In genomic region chr16:66050991-66051390, GRCh38 we compare ENCODE assay signal across 28 cellular contexts.
"Had no signal": no experiment of that assay in that cellular context is flagged by ENCODE, and none has a peak within 500 bp of the region (broad histone marks: within the 10 kb centered on the region; RNA-seq: fewer than 3 reads in every experiment).

No MANE protein-coding gene starts in this region.

- H3K4me3 ChIP-seq: ascending aorta had no signal

- H3K4me3 Mint-ChIP-seq: activated B cell treated with CpG ODN at 0.5 μM for 24 hours; activated CD4-positive, alpha-beta memory T cell treated with anti-CD3 and anti-CD28 coated beads, Interleukin-2, amount 10 ng/mL, durations not matched to agents 7 days and 5 days; activated naive CD4-positive, alpha-beta T cell treated with anti-CD3 and anti-CD28 coated beads, Interleukin-2, amount 50 U/mL, for 24 hours; activated naive CD8-positive, alpha-beta T cell treated with anti-CD3 and anti-CD28 coated beads, Interleukin-2, amount 10 ng/mL, durations not matched to agents 7 days and 5 days; activated T-cell treated with anti-CD3 and anti-CD28 coated beads, Interleukin-2, amount 50 U/mL, for 24 hours had no signal

- H3K4me1 ChIP-seq: ascending aorta had no signal

- H3K4me1 Mint-ChIP-seq: activated B cell treated with CpG ODN at 0.5 μM for 24 hours; activated CD4-positive, alpha-beta memory T cell treated with anti-CD3 and anti-CD28 coated beads, Interleukin-2, amount 10 ng/mL, durations not matched to agents 7 days and 5 days; activated naive CD4-positive, alpha-beta T cell treated with anti-CD3 and anti-CD28 coated beads, Interleukin-2, amount 50 U/mL, for 24 hours; activated naive CD8-positive, alpha-beta T cell treated with anti-CD3 and anti-CD28 coated beads, Interleukin-2, amount 10 ng/mL, durations not matched to agents 7 days and 5 days had no signal

- H3K36me3 Mint-ChIP-seq: activated naive CD4-positive, alpha-beta T cell treated with anti-CD3 and anti-CD28 coated beads, Interleukin-2, amount 50 U/mL, for 24 hours; activated naive CD8-positive, alpha-beta T cell treated with anti-CD3 and anti-CD28 coated beads, Interleukin-2, amount 10 ng/mL, durations not matched to agents 7 days and 5 days had no signal

- H3K27ac ChIP-seq: ascending aorta, KMS-11, VCaP had no signal

- H3K27me3 ChIP-seq: ascending aorta had no signal

- H3K27me3 Mint-ChIP-seq: activated B cell treated with CpG ODN at 0.5 μM for 24 hours; activated CD4-positive, alpha-beta memory T cell treated with anti-CD3 and anti-CD28 coated beads, Interleukin-2, amount 10 ng/mL, durations not matched to agents 7 days and 5 days; activated naive CD8-positive, alpha-beta T cell treated with anti-CD3 and anti-CD28 coated beads, Interleukin-2, amount 10 ng/mL, durations not matched to agents 7 days and 5 days; activated T-cell treated with anti-CD3 and anti-CD28 coated beads, Interleukin-2, amount 50 U/mL, for 24 hours had no signal

- ATAC-seq: Panc1 had no signal

- H3K9me3 Mint-ChIP-seq: activated CD4-positive, alpha-beta memory T cell treated with anti-CD3 and anti-CD28 coated beads, Interleukin-2, amount 10 ng/mL, durations not matched to agents 7 days and 5 days; activated naive CD8-positive, alpha-beta T cell treated with anti-CD3 and anti-CD28 coated beads, Interleukin-2, amount 10 ng/mL, durations not matched to agents 7 days and 5 days; activated T-helper 2 cell treated with anti-CD3 and anti-CD28 coated beads, Interferon-gamma antibody, Interleukin-2, Interleukin-4, amounts not matched to agents 10 μg/mL and 5 μg/mL and 100 μg/mL, durations not matched to agents 14 hours and 24 hours and 36 hours had no signal

- H3K9me3 ChIP-seq: ascending aorta had no signal

- H3K27ac Mint-ChIP-seq: activated B cell treated with CpG ODN at 0.5 μM for 24 hours; activated CD4-positive, alpha-beta memory T cell treated with anti-CD3 and anti-CD28 coated beads, Interleukin-2, amount 10 ng/mL, durations not matched to agents 7 days and 5 days; activated naive CD4-positive, alpha-beta T cell treated with anti-CD3 and anti-CD28 coated beads, Interleukin-2, amount 50 U/mL, for 24 hours; activated naive CD8-positive, alpha-beta T cell treated with anti-CD3 and anti-CD28 coated beads, Interleukin-2, amount 10 ng/mL, durations not matched to agents 7 days and 5 days; activated T-cell treated with anti-CD3 and anti-CD28 coated beads, Interleukin-2, amount 50 U/mL, for 24 hours; activated T-helper 2 cell treated with anti-CD3 and anti-CD28 coated beads, Interferon-gamma antibody, Interleukin-2, Interleukin-4, amounts not matched to agents 10 μg/mL and 5 μg/mL and 100 μg/mL, durations not matched to agents 14 hours and 24 hours and 36 hours had no signal

- DNase-seq: activated B cell treated with CpG ODN at 0.5 μM for 24 hours; activated CD4-positive, alpha-beta memory T cell treated with anti-CD3 and anti-CD28 coated beads, Interleukin-2, amount 10 ng/mL, durations not matched to agents 7 days and 5 days; activated CD4-positive, alpha-beta T cell treated with anti-CD3 and anti-CD28 coated beads for 4 hours; activated CD4-positive, CD25-positive, alpha-beta regulatory T cell treated with anti-CD3 and anti-CD28 coated beads, Interleukin-2, amount 50 U/mL, for 72 hours; activated gamma-delta T cell; activated naive CD4-positive, alpha-beta T cell treated with Interleukin-2 at 50 U/mL for 16 hours; activated naive CD8-positive, alpha-beta T cell treated with anti-CD3 and anti-CD28 coated beads, Interleukin-2, amount 10 ng/mL, durations not matched to agents 7 days and 5 days; activated T-cell treated with anti-CD3 and anti-CD28 coated beads, Interleukin-2, amount 50 U/mL, for 24 hours; amygdala; MM.1S; MV-4-11; NCI-H1092; NCI-H1436 treated with DMSO at 0.1 percent for 48 hours; NCI-H1694 treated with DMSO at 0.1 percent for 48 hours; NCI-H2029; NCI-H345; NCI-H524 treated with DMSO at 0.1 percent for 48 hours; SHP77; SW 1271; T-helper 1 cell; T-helper 2 cell; T-helper 9 cell had no signal

- H3K36me3 ChIP-seq: ascending aorta had no signal
